Comparison of ENCODE assay signal across 2 cellular contexts in genomic region chr13:37072024-37072423, GRCh38.
TF ChIP-seq lines count a peak whose summit lies in the region.

No MANE protein-coding gene starts in this region.

TF ChIP-seq in IMR-90, 13 proteins besides CTCF, POLR2A, EP300 and RAD21:
- TF ChIP-seq NFE2L2 (IDR thresholded peaks at IDR 0.05; ENCODE audit: low read depth, low read length) (no peak), CEBPB (IDR thresholded peaks at IDR 0.05; ENCODE audit: low read depth, low read length) (no peak), ELK1 (IDR thresholded peaks at IDR 0.05; ENCODE audit: borderline replicate concordance, low read depth, low read length) (no peak), CHD1 (IDR thresholded peaks at IDR 0.05; ENCODE audit: low read depth, low read length) (no peak), MAFK (IDR thresholded peaks at IDR 0.05; ENCODE audit: low read depth, low read length) (no peak), MXI1 (IDR thresholded peaks at IDR 0.05; ENCODE audit: borderline replicate concordance, low read depth, low read length) (no peak), BHLHE40 (IDR thresholded peaks at IDR 0.05; ENCODE audit: low read depth, low read length) (no peak), RCOR1 (IDR thresholded peaks at IDR 0.05; ENCODE audit: insufficient replicate concordance, low read length) (no peak), USF2 (IDR thresholded peaks at IDR 0.05; ENCODE audit: low read depth, low read length) (no peak), SMC3 (IDR thresholded peaks at IDR 0.05; ENCODE audit: low read depth, low read length) (no peak), FOS (IDR thresholded peaks at IDR 0.05; ENCODE audit: low read depth, low read length) (no peak), MAZ (IDR thresholded peaks at IDR 0.05; ENCODE audit: borderline replicate concordance, low read depth, low read length) (no peak), RFX5 (IDR thresholded peaks at IDR 0.05; ENCODE audit: low read depth, low read length) (no peak)

TF ChIP-seq in endothelial cell of umbilical vein, 7 proteins besides CTCF, POLR2A, EP300 and RAD21:
- no peak for TF ChIP-seq EZH2 (IDR thresholded peaks at IDR 0.05; ENCODE audit: borderline replicate concordance, low read depth, low read length, severe bottlenecking)
- no peak for TF ChIP-seq MAX (IDR thresholded peaks at IDR 0.05; ENCODE audit: insufficient read depth, insufficient read length)
- no peak for TF ChIP-seq FOS (IDR thresholded peaks at IDR 0.05; ENCODE audit: borderline replicate concordance, insufficient read depth, low read length)
- TF ChIP-seq GATA2 (IDR thresholded peaks at IDR 0.05; ENCODE audit: insufficient read depth, insufficient read length, low read depth, low read length): no peak
- no peak for TF ChIP-seq JUN (IDR thresholded peaks at IDR 0.05; ENCODE audit: borderline replicate concordance, insufficient read depth, insufficient read length, low read depth)
- no peak for TF ChIP-seq POLR2AphosphoS5 (IDR thresholded peaks at IDR 0.05; ENCODE audit: insufficient read depth, low read depth, low read length)
- no peak for TF ChIP-seq MYC (IDR thresholded peaks at IDR 0.05; ENCODE audit: low read depth, low read length)
TF ChIP-seq in endothelial cell of umbilical vein: peak in this region for 0.
